In the genomic region with DNA sequence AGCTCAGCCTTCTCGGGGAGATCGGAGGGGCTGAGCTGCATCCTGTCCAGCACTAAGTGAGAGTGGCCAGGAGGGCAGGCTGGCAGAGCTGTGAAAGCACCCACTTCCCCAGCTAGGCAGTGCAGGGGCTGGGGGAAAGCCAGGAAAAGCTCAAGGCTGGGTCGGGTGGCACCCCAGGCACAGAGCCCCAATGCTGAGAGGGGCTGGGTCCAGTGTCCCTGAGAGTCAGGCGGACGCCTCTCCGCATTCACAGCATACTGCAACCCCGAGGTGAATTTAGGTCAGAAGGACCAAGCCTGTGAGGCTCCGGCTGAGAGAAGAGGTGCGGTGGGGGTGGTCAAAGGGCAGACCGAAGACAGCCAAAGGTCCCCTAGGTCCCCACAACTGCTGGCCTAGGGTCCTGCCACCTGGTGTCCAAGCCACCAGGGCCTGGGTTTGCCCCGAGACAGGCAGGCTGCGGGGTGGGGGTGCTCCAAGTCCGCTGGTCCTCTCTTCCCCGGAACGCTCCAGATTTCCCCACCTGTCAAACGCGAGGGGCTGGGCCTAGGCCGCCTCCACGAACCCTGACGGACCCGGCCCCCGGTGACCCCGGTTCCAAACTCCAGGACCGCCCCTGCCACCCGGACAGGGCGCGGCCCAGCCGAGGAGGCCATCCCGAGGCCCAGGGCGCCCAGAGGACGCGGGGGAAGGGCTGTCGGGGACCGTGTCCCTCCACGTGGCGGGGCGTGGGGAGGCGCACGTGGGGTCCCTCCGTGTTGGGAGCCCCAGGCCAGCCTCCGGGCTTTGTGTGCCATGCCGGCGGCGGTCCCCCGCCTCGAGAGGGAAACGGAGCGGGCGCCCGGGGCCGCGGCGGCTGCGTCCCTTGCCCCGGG, we compare ENCODE assay signal across 8 cellular contexts. TPM values are rescaled to one million over a fixed set of nuclear protein-coding genes. Genes with fewer than 3 reads are reported as not detected.
DNase-seq lines count a peak whose midpoint lies in the region; ATAC-seq and TF ChIP-seq lines count a peak whose summit lies in the region.

No MANE protein-coding gene starts in this region.

- WGBS in aorta, 2 donors = 0% methylated on average over 29 to 55 of the region's 55 CpGs

- H3K9me3 Mint-ChIP-seq in natural killer cell = no peaks in the 10 kb centered on the region

- intact Hi-C loops in natural killer cell (cut with micrococcal nuclease) = loop anchor here (2.0 to 5.0 kb wide), 2 partner anchors 57 to 84 kb away; a partner anchor contains a TSS
- intact Hi-C loops in aorta (cut with DNase I) = no loop called here

- no peak for TF ChIP-seq CTCF in epithelial cell of proximal tubule (conservative IDR thresholded peaks at IDR 0.05; ENCODE audit: low read depth, low read length)
- no peak for TF ChIP-seq CTCF in natural killer cell (IDR thresholded peaks at IDR 0.05)

- H3K4me3 Mint-ChIP-seq in natural killer cell = peak overlapping the region; percentile 86

- ATAC-seq in GM19463 (IDR thresholded peaks at IDR 0.05; ENCODE audit: unreplicated experiment) = peak; percentile 20
- ATAC-seq in HG03571 (IDR thresholded peaks at IDR 0.05; ENCODE audit: unreplicated experiment) = peak; percentile 29
- peak; percentile 15 to 18 for ATAC-seq in activated CD4-positive, CD25-positive, alpha-beta regulatory T cell treated with anti-CD3 and anti-CD28 coated beads, Interleukin-2, amount 50 U/mL, for 24 hours
- peak; percentile 15 to 26 (median 21) for ATAC-seq in natural killer cell
- peak; percentile 62 for ATAC-seq in aorta (ENCODE audit: low FRiP score)

- H3K27me3 Mint-ChIP-seq in natural killer cell (ENCODE audit: low read depth in 2 of 2) = no peaks in the 10 kb centered on the region

- no peaks in the 10 kb centered on the region for H3K9me3 ChIP-seq in aorta (ENCODE audit: control insufficient read depth, low read length)

- no peaks in the 10 kb centered on the region for H3K4me1 ChIP-seq in aorta (ENCODE audit: control insufficient read depth in 1 of 2, insufficient read depth in 2 of 2, low read length in 2 of 2)

- no peaks in the 10 kb centered on the region for H3K36me3 Mint-ChIP-seq in natural killer cell

- H3K27ac Mint-ChIP-seq in natural killer cell = peak overlapping the region in 1 of 2 donors; percentile 63

- no peaks in the 10 kb centered on the region for H3K27me3 ChIP-seq in aorta (ENCODE audit: control insufficient read depth in 1 of 2, insufficient read depth in 2 of 2, low read length in 1 of 2)

- peak overlapping the region in 1 of 2 donors; percentile 29 for H3K27ac ChIP-seq in aorta (ENCODE audit: low read depth in 1 of 2, low read length in 2 of 2)

- H3K4me1 Mint-ChIP-seq in natural killer cell = peaks cover 0 to 14% of the 10 kb centered on the region in 2 donors

- no peaks in the 10 kb centered on the region for H3K36me3 ChIP-seq in aorta (ENCODE audit: control insufficient read depth in 1 of 2, insufficient read depth in 2 of 2, low read length in 1 of 2)

- DNase-seq in COR-L47 (lab: John Stamatoyannopoulos, UW) (peak; percentile 11), epithelial cell of proximal tubule (ENCODE audit: low read depth) (no peak), natural killer cell (no peak), aorta (peak; percentile 59 to 84), HCEC 1CT (no peak)

- peak overlapping the region; percentile 96 for H3K4me3 ChIP-seq in epithelial cell of proximal tubule (ENCODE audit: low read depth, low read length)
- H3K4me3 ChIP-seq in aorta (ENCODE audit: low read length in 2 of 2) = peak overlapping the region; percentile 91

RNA-seq across cellular contexts. Expression of a gene that starts 0.5 kb away (rescaled TPM):
- total RNA-seq in epithelial cell of proximal tubule = 23.2 and 32.6 TPM in 2 replicates
- 10 to 100 TPM; 19.6 to 27.4 (median 20.9) TPM for total RNA-seq in natural killer cell
- 10 to 100 TPM; 34.4 to 47.6 TPM for total RNA-seq in aorta
- 10 to 100 TPM; 20.7 to 28.1 TPM for polyA plus RNA-seq in aorta

RNA-seq across cellular contexts. Expression of a gene that starts 56.2 kb away (rescaled TPM):
- 79.7 and 158 TPM in 2 replicates for total RNA-seq in epithelial cell of proximal tubule
- total RNA-seq in natural killer cell = 100 to 1,000 TPM; 134 to 171 (median 163) TPM
- total RNA-seq in aorta = 100 to 1,000 TPM; 105 to 118 TPM
- polyA plus RNA-seq in aorta = 100 to 1,000 TPM in 1 of 2 donors, 10 to 100 TPM in 1; 46.5 to 255 TPM

Comparison
In these comparisons a context has a peak if more than half of its experiments do, and no peak if none do; other contexts are left out.
1. DNase-seq: peak in COR-L47 (single experiment) and aorta (2 of 2); none in epithelial cell of proximal tubule (single experiment), natural killer cell (single experiment) and HCEC 1CT (single experiment).
2. Peak in every context shown above with its lines, with median percentiles within 50 percentile points of each other: ATAC-seq.